Comparison of ENCODE assay signal across 8 cellular contexts in genomic region chr5:64811050-64811640, GRCh38. TPM values are rescaled to one million over a fixed set of nuclear protein-coding genes. Genes with fewer than 3 reads are reported as not detected.
DNase-seq lines count a peak whose midpoint lies in the region; ATAC-seq, FAIRE-seq and TF ChIP-seq lines count a peak whose summit lies in the region.

No MANE protein-coding gene starts in this region.

- TF ChIP-seq CTCF in HFF-Myc (IDR thresholded peaks at IDR 0.05; ENCODE audit: low read depth, low read length, missing control alignments) (peak; percentile 48), brain microvascular endothelial cell (IDR thresholded peaks at IDR 0.05; ENCODE audit: low read depth, low read length, missing control alignments) (peak; percentile 58), thyroid gland (IDR thresholded peaks at IDR 0.05) (peak; percentile 23 to 66 (median 42))

- peak; percentile 38 for DNase-seq in NCI-H1105 treated with DMSO at 0.1 percent for 48 hours (lab: John Stamatoyannopoulos, UW)
- DNase-seq in NCI-H1105 (lab: John Stamatoyannopoulos, UW): no peak
- DNase-seq in HFF-Myc (ENCODE audit: extremely low read depth, low read depth): peak; percentile 26
- DNase-seq in NCI-H526 (lab: John Stamatoyannopoulos, UW): peak; percentile 34 to 36
- peak; percentile 62 for DNase-seq in brain microvascular endothelial cell
- no peak for DNase-seq in thyroid gland

- TF ChIP-seq POLR2A in thyroid gland (IDR thresholded peaks at IDR 0.05): no peak

- in situ Hi-C loops in brain microvascular endothelial cell (cut with HindIII; ENCODE audit: low pct_ligation_motif_present, low sequenced_read_pairs): no loop called here

- no peak for ATAC-seq in GM18858 (IDR thresholded peaks at IDR 0.05; ENCODE audit: unreplicated experiment)

- H3K36me3 ChIP-seq in brain microvascular endothelial cell (replicated peaks): no peaks in the 10 kb centered on the region
- H3K36me3 ChIP-seq in thyroid gland: no peaks in the 10 kb centered on the region

- H3K4me1 ChIP-seq in thyroid gland: no peaks in the 10 kb centered on the region

- WGBS in thyroid gland, 2 donors: 92 to 94% methylated on average over 1 of the region's 1 CpG

- intact Hi-C loops in thyroid gland (cut with DNase I): no loop called here

- peak; percentile 97 for FAIRE-seq in islet of Langerhans (lab: Jason Lieb, UNC)

- H3K27me3 ChIP-seq in brain microvascular endothelial cell (replicated peaks): no peaks in the 10 kb centered on the region
- H3K27me3 ChIP-seq in thyroid gland: no peaks in the 10 kb centered on the region

- no peak overlapping the region for H3K27ac ChIP-seq in brain microvascular endothelial cell
- H3K27ac ChIP-seq in thyroid gland: no peak overlapping the region

- H3K4me3 ChIP-seq in HFF-Myc (replicated peaks; ENCODE audit: low read depth, low read length) (no peak overlapping the region), brain microvascular endothelial cell (ENCODE audit: low read depth, low read length) (no peak overlapping the region), thyroid gland (replicated peaks in 1 of 3) (no peak overlapping the region)

- H3K9me3 ChIP-seq in thyroid gland: no peaks in the 10 kb centered on the region

RNA-seq across cellular contexts. Expression of gene CWC27, which starts 42.4 kb away (rescaled TPM):
- total RNA-seq in thyroid gland: 10 to 100 TPM; 15.0 to 24.3 (median 16.7) TPM

RNA-seq across cellular contexts. Expression of gene SREK1IP1, which starts 42.7 kb away (rescaled TPM):
- total RNA-seq in thyroid gland: 10 to 100 TPM in 2 of 4 donors, 1 to 10 TPM in 2; 8.5 to 10.5 (median 9.8) TPM

Comparison
In these comparisons a context has a peak if more than half of its experiments do, and no peak if none do; other contexts are left out.
1. DNase-seq: peak in NCI-H1105 treated with DMSO at 0.1 percent for 48 hours (single experiment), HFF-Myc (single experiment), NCI-H526 (2 of 2) and brain microvascular endothelial cell (single experiment); none in NCI-H1105 (single experiment) and thyroid gland (0 of 2).
2. Peak in every context shown above with its lines, with median percentiles within 50 percentile points of each other: CTCF ChIP-seq.